18 cellular contexts compared by ENCODE assay signal in genomic region chr2:123086613-123087012, GRCh38.
"Had no signal": no experiment of that assay in that cellular context is flagged by ENCODE, and none has a peak within 500 bp of the region (broad histone marks: within the 10 kb centered on the region; RNA-seq: fewer than 3 reads in every experiment).

No MANE protein-coding gene starts in this region.

- H3K9me3 Mint-ChIP-seq: dendritic cell treated with granulocyte-macrophage colony-stimulating factor and Interleukin-4, amounts not matched to agents 40 ng/mL and 50 ng/mL, for 4 days; neural progenitor cell; type B pancreatic cell had no signal

- H3K4me3 Mint-ChIP-seq: dendritic cell treated with granulocyte-macrophage colony-stimulating factor and Interleukin-4, amounts not matched to agents 40 ng/mL and 50 ng/mL, for 4 days; effector memory CD8-positive, alpha-beta T cell; memory B cell; natural killer cell treated with Interleukin-12 subunit alpha and Interleukin-12 subunit beta and Interleukin-15 and Interleukin-18, amount 100 ng/mL, for 72 hours; neural progenitor cell; type B pancreatic cell had no signal

- H3K36me3 Mint-ChIP-seq: memory B cell, neural progenitor cell, type B pancreatic cell had no signal

- ATAC-seq: effector memory CD8-positive, alpha-beta T cell; gastrocnemius medialis; heart right ventricle; lower lobe of right lung; natural killer cell treated with Interleukin-12 subunit alpha and Interleukin-12 subunit beta and Interleukin-15 and Interleukin-18, amount 100 ng/mL, for 72 hours; pancreas; right cardiac atrium had no signal

- H3K4me1 Mint-ChIP-seq: memory B cell, neural progenitor cell had no signal

- H3K27ac Mint-ChIP-seq: dendritic cell treated with granulocyte-macrophage colony-stimulating factor and Interleukin-4, amounts not matched to agents 40 ng/mL and 50 ng/mL, for 4 days; effector memory CD8-positive, alpha-beta T cell; memory B cell; natural killer cell treated with Interleukin-12 subunit alpha and Interleukin-12 subunit beta and Interleukin-15 and Interleukin-18, amount 100 ng/mL, for 72 hours; neural progenitor cell; progenitor cell of endocrine pancreas; type B pancreatic cell had no signal

- H3K27me3 Mint-ChIP-seq: dendritic cell treated with granulocyte-macrophage colony-stimulating factor and Interleukin-4, amounts not matched to agents 40 ng/mL and 50 ng/mL, for 4 days; effector memory CD8-positive, alpha-beta T cell; memory B cell; natural killer cell treated with Interleukin-12 subunit alpha and Interleukin-12 subunit beta and Interleukin-15 and Interleukin-18, amount 100 ng/mL, for 72 hours; progenitor cell of endocrine pancreas; type B pancreatic cell had no signal

- DNase-seq: effector memory CD8-positive, alpha-beta T cell; gastrocnemius medialis; heart right ventricle; hypothalamus; left ventricle myocardium inferior; lower lobe of right lung; midbrain; occipital lobe; pancreas; right cardiac atrium; stimulated activated CD4-positive, alpha-beta T cell treated with anti-CD3 and anti-CD28 coated beads, Interleukin-2, amount 100 ng/mL, for 48 hours; stimulated activated naive CD4-positive, alpha-beta T cell treated with Interleukin-2 at 50 U/mL for 16 hours had no signal
